ENCODE assay signal across 25 cellular contexts in the genomic region with DNA sequence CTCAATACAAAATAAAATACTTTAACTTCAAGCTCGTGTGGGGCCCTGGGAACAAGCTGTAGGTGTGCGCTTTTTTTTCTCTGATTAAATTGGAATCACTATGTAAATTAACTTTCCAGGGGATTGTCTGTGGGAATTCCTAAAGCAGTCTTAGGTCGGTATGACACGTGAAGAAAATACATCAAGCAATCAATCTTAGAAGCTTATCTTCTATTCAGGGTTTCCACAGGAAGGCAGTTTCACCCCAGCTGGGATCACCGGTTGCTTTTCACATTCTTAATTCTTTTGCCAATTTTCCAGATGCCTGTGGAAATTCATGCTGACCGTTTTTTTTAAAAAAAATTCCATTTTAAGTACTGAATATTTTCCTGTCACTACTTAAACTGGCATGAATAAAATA. TPM values are rescaled to one million over a fixed set of nuclear protein-coding genes. Genes with fewer than 3 reads are reported as not detected.
A peak's percentile ranks its signal among the peaks of the same experiment; 100 is the strongest.
DNase-seq lines count a peak whose midpoint lies in the region; ATAC-seq and TF ChIP-seq lines count a peak whose summit lies in the region.
"Had no signal": no experiment of that assay in that cellular context is flagged by ENCODE, and none has a peak within 500 bp of the region (broad histone marks: within the 10 kb centered on the region; RNA-seq: fewer than 3 reads in every experiment).

No MANE protein-coding gene starts in this region.

- TF ChIP-seq CTCF in left ventricle myocardium inferior (IDR thresholded peaks at IDR 0.05; ENCODE audit: borderline replicate concordance) = no peak
- TF ChIP-seq CTCF in chondrocyte (IDR thresholded peaks at IDR 0.05) = no peak
- TF ChIP-seq CTCF in omental fat pad (IDR thresholded peaks at IDR 0.05) = no peak
- no peak for TF ChIP-seq CTCF in nephron progenitor cell (IDR thresholded peaks at IDR 0.05)

- H3K36me3 Mint-ChIP-seq in chondrocyte (ENCODE audit: low read depth) (no peaks in the 10 kb centered on the region), nephron progenitor cell (ENCODE audit: low read depth) (no peaks in the 10 kb centered on the region)
- H3K36me3 Mint-ChIP-seq: immature natural killer cell, type B pancreatic cell had no signal

- H3K27me3 ChIP-seq in left ventricle myocardium inferior (ENCODE audit: low read depth) = no peaks in the 10 kb centered on the region
- H3K27me3 ChIP-seq: breast epithelium had no signal

- H3K4me1 Mint-ChIP-seq in chondrocyte (ENCODE audit: low read depth) (peaks cover 47% of the 10 kb centered on the region), nephron progenitor cell (peaks cover 17% of the 10 kb centered on the region)

- no peak for DNase-seq in left ventricle myocardium superior
- no peak for DNase-seq in left ventricle myocardium inferior
- DNase-seq in chondrocyte (ENCODE audit: low spot score) = no peak
- DNase-seq in omental fat pad (ENCODE audit: low spot score) = no peak
- DNase-seq in ureter (ENCODE audit: low spot score) = peak; percentile 14
- no peak for DNase-seq in nephron progenitor cell
- no peak for DNase-seq in RPMI8226
- DNase-seq: activated CD4-positive, alpha-beta T cell treated with anti-CD3 and anti-CD28 coated beads for 1 hour; DND-41; immature natural killer cell; left lung; NCI-H1092; NCI-H1930; NCI-H345; NCI-H774; OCI-M1; SHP77; stimulated activated CD4-positive, alpha-beta T cell treated with anti-CD3 and anti-CD28 coated beads, Interleukin-2, amount 100 ng/mL, for 48 hours; T-cell had no signal

- intact Hi-C loops in left ventricle myocardium superior (cut with micrococcal nuclease) (no loop called here), left ventricle myocardium inferior (cut with micrococcal nuclease) (no loop called here)

- H3K4me1 ChIP-seq in left ventricle myocardium inferior = peaks cover 29% of the 10 kb centered on the region
- H3K4me1 ChIP-seq: breast epithelium, left lung had no signal

- H3K27ac Mint-ChIP-seq in chondrocyte (ENCODE audit: unreplicated experiment) (peak overlapping the region; percentile 77), nephron progenitor cell (no peak overlapping the region)
- H3K27ac Mint-ChIP-seq: activated naive CD4-positive, alpha-beta T cell treated with anti-CD3 and anti-CD28 coated beads, Interleukin-2, amount 50 U/mL, for 72 hours; immature natural killer cell; stimulated activated naive CD8-positive, alpha-beta T cell treated with anti-CD3 and anti-CD28 coated beads, Interleukin-15, Interleukin-2, amounts not matched to agents 100 ng/mL and 50 ng/mL, for 24 hours; T-cell; type B pancreatic cell had no signal

- H3K27me3 Mint-ChIP-seq in chondrocyte (ENCODE audit: low read depth) (no peaks in the 10 kb centered on the region), nephron progenitor cell (ENCODE audit: low read depth, poor library complexity) (peaks cover 18% of the 10 kb centered on the region)
- H3K27me3 Mint-ChIP-seq: B cell; stimulated activated naive CD8-positive, alpha-beta T cell treated with anti-CD3 and anti-CD28 coated beads, Interleukin-15, Interleukin-2, amounts not matched to agents 100 ng/mL and 50 ng/mL, for 24 hours; T-cell; type B pancreatic cell had no signal

- no peak overlapping the region for H3K4me3 ChIP-seq in left ventricle myocardium inferior
- H3K4me3 ChIP-seq: breast epithelium, left lung had no signal

- H3K9me3 ChIP-seq in left ventricle myocardium inferior (replicated peaks) = no peaks in the 10 kb centered on the region
- H3K9me3 ChIP-seq: breast epithelium, left lung had no signal

- H3K4me3 Mint-ChIP-seq in chondrocyte (ENCODE audit: unreplicated experiment) (no peak overlapping the region), nephron progenitor cell (no peak overlapping the region)
- H3K4me3 Mint-ChIP-seq: B cell; immature natural killer cell; stimulated activated naive CD8-positive, alpha-beta T cell treated with anti-CD3 and anti-CD28 coated beads, Interleukin-15, Interleukin-2, amounts not matched to agents 100 ng/mL and 50 ng/mL, for 24 hours; T-cell; type B pancreatic cell had no signal

- no peak overlapping the region for H3K27ac ChIP-seq in left ventricle myocardium inferior (replicated peaks)
- H3K27ac ChIP-seq: breast epithelium, left lung had no signal

- ATAC-seq in left ventricle myocardium superior = peak; percentile 53
- peak; percentile 20 for ATAC-seq in omental fat pad (ENCODE audit: low FRiP score)
- ATAC-seq in HG02588 (IDR thresholded peaks at IDR 0.05; ENCODE audit: unreplicated experiment) = no peak
- ATAC-seq: activated naive CD4-positive, alpha-beta T cell treated with anti-CD3 and anti-CD28 coated beads, Interleukin-2, amount 50 U/mL, for 72 hours; left lung; T-cell had no signal

- H3K36me3 ChIP-seq in left ventricle myocardium inferior = no peaks in the 10 kb centered on the region
- H3K36me3 ChIP-seq: breast epithelium, left lung had no signal

- no peaks in the 10 kb centered on the region for H3K9me3 Mint-ChIP-seq in chondrocyte (ENCODE audit: low read depth)
- no peaks in the 10 kb centered on the region for H3K9me3 Mint-ChIP-seq in nephron progenitor cell
- H3K9me3 Mint-ChIP-seq: activated naive CD4-positive, alpha-beta T cell treated with anti-CD3 and anti-CD28 coated beads, Interleukin-2, amount 50 U/mL, for 72 hours; immature natural killer cell; stimulated activated naive CD8-positive, alpha-beta T cell treated with anti-CD3 and anti-CD28 coated beads, Interleukin-15, Interleukin-2, amounts not matched to agents 100 ng/mL and 50 ng/mL, for 24 hours; T-cell; type B pancreatic cell had no signal

RNA-seq across cellular contexts. Expression of gene CAMK1D, which starts 41.8 kb away (rescaled TPM):
- total RNA-seq in left ventricle myocardium superior (8.9 TPM), left ventricle myocardium inferior (2.5 TPM), chondrocyte (31.2 to 36.3 TPM (median 34.7 TPM) in 3 replicates), omental fat pad (10 to 100 TPM in 1 of 4 donors, 1 to 10 TPM in 3; 6.0 to 15.8 (median 8.8) TPM), ureter (25.4 TPM)
